8 cellular contexts compared by ENCODE assay signal in genomic region chr17:44344939-44345496, GRCh38.
DNase-seq lines count a peak whose midpoint lies in the region; ATAC-seq and TF ChIP-seq lines count a peak whose summit lies in the region.

Gene GRN (plus strand): TSS chr17:44345302. CDS start chr17:44349165, 3,863 bp downstream.

- ATAC-seq in GM18907 (IDR thresholded peaks at IDR 0.05; ENCODE audit: unreplicated experiment) = peak; percentile 59
- peak; percentile 57 for ATAC-seq in HG03342 (IDR thresholded peaks at IDR 0.05; ENCODE audit: unreplicated experiment)

- DNase-seq in AG04449 (ENCODE audit: low read depth, low spot score) (peak; percentile 93), NCI-H510A treated with DMSO at 0.1 percent for 48 hours (lab: John Stamatoyannopoulos, UW) (peak; percentile 98), kidney glomerular epithelial cell (lab: John Stamatoyannopoulos, UW) (peak; percentile 99)
- peak; percentile 79 to 82 for DNase-seq in activated CD4-positive, alpha-beta T cell treated with anti-CD3 and anti-CD28 coated beads for 4 hours
- peak; percentile 62 to 67 for DNase-seq in stimulated activated CD4-positive, alpha-beta T cell treated with anti-CD3 and anti-CD28 coated beads, Interleukin-1b, Interleukin-23, amount 100 ng/mL, for 1 hour (ENCODE audit: low read depth in 2 of 2)

- POLR2A ChIA-PET in AG04449 (lab: Yijun Ruan, JAX) = interaction anchor here (0.9 to 1.9 kb wide), 6 partner anchors 13 to 135 kb away, joined by 3 to 5 read pairs (median 3); no protein-coding TSS in a partner anchor

- no peak for TF ChIP-seq CTCF in AG04449 (IDR thresholded peaks at IDR 0.05; ENCODE audit: insufficient read depth, low read length, missing control alignments)

- peak within 1 kb of the TSS; percentile 86 for H3K27ac ChIP-seq in cingulate gyrus (ENCODE audit: low read depth, low read length)

- CTCF ChIA-PET in AG04449 (lab: Yijun Ruan, JAX) = interaction anchor here (0.9 to 3.5 kb wide), 23 partner anchors 8 to 179 kb away, joined by 3 to 37 read pairs (median 4); partner anchors contain the start of genes FAM171A2 and UBTF

- peak within 1 kb of the TSS; percentile 95 for H3K4me3 ChIP-seq in AG04449 (ENCODE audit: low read depth, low read length)

Comparison
In these comparisons a context has a peak if more than half of its experiments do, and no peak if none do; other contexts are left out.
1. Peak in every context shown above with its lines: DNase-seq, ATAC-seq, H3K4me3 ChIP-seq and H3K27ac ChIP-seq.